Comparison of ENCODE assay signal across 23 cellular contexts in genomic region chr7:12053561-12053960, GRCh38.
"Had no signal": no experiment of that assay in that cellular context is flagged by ENCODE, and none has a peak within 500 bp of the region (broad histone marks: within the 10 kb centered on the region; RNA-seq: fewer than 3 reads in every experiment).

No MANE protein-coding gene starts in this region.

- H3K4me1 ChIP-seq: colonic mucosa, esophagus muscularis mucosa, esophagus squamous epithelium, foreskin keratinocyte, gastrocnemius medialis, gastroesophageal sphincter, heart left ventricle, heart right ventricle had no signal

- H3K4me3 ChIP-seq: colonic mucosa, coronary artery, dorsolateral prefrontal cortex, esophagus muscularis mucosa, esophagus squamous epithelium, gastrocnemius medialis, gastroesophageal sphincter, heart left ventricle, heart right ventricle had no signal

- ATAC-seq: effector memory CD8-positive, alpha-beta T cell; esophagus mucosa; foreskin keratinocyte; gastrocnemius medialis; gastroesophageal sphincter; heart left ventricle; heart right ventricle had no signal

- H3K27ac ChIP-seq: colonic mucosa, coronary artery, dorsolateral prefrontal cortex, esophagus muscularis mucosa, esophagus squamous epithelium, foreskin keratinocyte, gastrocnemius medialis, gastroesophageal sphincter, heart left ventricle, heart right ventricle had no signal

- H3K27me3 ChIP-seq: colonic mucosa, dorsolateral prefrontal cortex, esophagus muscularis mucosa, esophagus squamous epithelium, foreskin keratinocyte, gastrocnemius medialis, gastroesophageal sphincter, heart left ventricle, heart right ventricle had no signal

- DNase-seq: colonic mucosa; cortex of kidney; dermis blood vessel endothelial cell; dorsolateral prefrontal cortex; effector CD4-positive, alpha-beta T cell; effector CD8-positive, alpha-beta T cell; effector memory CD4-positive, alpha-beta T cell; effector memory CD8-positive, alpha-beta T cell; endodermal cell; erythroblast; esophagus squamous epithelium; foreskin fibroblast; foreskin keratinocyte; foreskin melanocyte; gastrocnemius medialis; glutamatergic neuron; head of caudate nucleus; heart left ventricle; heart right ventricle had no signal

- H3K9me3 ChIP-seq: colonic mucosa, gastrocnemius medialis had no signal

- H3K36me3 ChIP-seq: colonic mucosa, esophagus muscularis mucosa, esophagus squamous epithelium, gastrocnemius medialis, gastroesophageal sphincter, heart left ventricle, heart right ventricle had no signal
